35 cellular contexts compared by ENCODE assay signal in the genomic region with DNA sequence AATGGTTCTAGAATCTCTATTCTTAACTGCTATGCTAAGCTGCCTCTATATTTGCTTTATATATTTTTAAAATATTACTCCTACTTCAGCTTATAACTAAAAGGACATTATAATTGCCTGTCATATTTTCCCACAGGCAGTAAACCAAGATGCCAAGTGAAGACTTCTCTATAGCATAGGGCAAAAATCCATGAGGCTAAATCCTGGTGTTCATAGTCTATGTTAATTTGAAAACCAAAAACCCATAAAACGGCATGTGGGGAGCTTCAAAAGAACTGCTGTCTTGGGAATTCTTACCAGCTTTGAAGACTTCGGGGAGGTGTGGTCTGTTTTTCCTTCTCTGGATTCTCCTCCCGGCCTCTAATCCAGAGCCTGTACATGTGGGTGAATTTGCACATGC.
"Had no signal": no experiment of that assay in that cellular context is flagged by ENCODE, and none has a peak within 500 bp of the region (broad histone marks: within the 10 kb centered on the region; RNA-seq: fewer than 3 reads in every experiment).

No MANE protein-coding gene starts in this region.

- H3K27ac Mint-ChIP-seq: activated B cell treated with CpG ODN at 0.5 μM for 24 hours; activated CD4-positive, alpha-beta memory T cell treated with anti-CD3 and anti-CD28 coated beads, Interleukin-2, amount 10 ng/mL, durations not matched to agents 7 days and 5 days; activated CD8-positive, alpha-beta memory T cell treated with anti-CD3 and anti-CD28 coated beads, Interleukin-2, amount 10 ng/mL, durations not matched to agents 7 days and 5 days; activated naive CD4-positive, alpha-beta T cell treated with anti-CD3 and anti-CD28 coated beads, Interleukin-2, amount 10 ng/mL, durations not matched to agents 7 days and 5 days; activated naive CD8-positive, alpha-beta T cell; activated naive CD8-positive, alpha-beta T cell treated with anti-CD3 and anti-CD28 coated beads, Interleukin-2, amount 50 U/mL, for 24 hours had no signal

- DNase-seq: activated B cell treated with CpG ODN at 0.5 μM for 24 hours; activated CD4-positive, alpha-beta memory T cell treated with anti-CD3 and anti-CD28 coated beads, Interleukin-2, amount 10 ng/mL, durations not matched to agents 7 days and 5 days; activated CD4-positive, alpha-beta T cell treated with anti-CD3 and anti-CD28 coated beads for 4 hours; activated CD4-positive, CD25-positive, alpha-beta regulatory T cell treated with anti-CD3 and anti-CD28 coated beads, Interleukin-2, amount 50 U/mL, for 72 hours; activated CD8-positive, alpha-beta memory T cell treated with anti-CD3 and anti-CD28 coated beads for 24 hours; activated CD8-positive, alpha-beta memory T cell treated with anti-CD3 and anti-CD28 coated beads, Interleukin-2, amount 10 ng/mL, durations not matched to agents 7 days and 5 days; activated CD8-positive, alpha-beta memory T cell treated with anti-CD3 and anti-CD28 coated beads, Interleukin-2, amount 50 U/mL, for 48 hours; activated effector memory CD4-positive, alpha-beta T cell treated with Interleukin-2 at 50 U/mL for 16 hours; activated naive CD4-positive, alpha-beta T cell treated with anti-CD3 and anti-CD28 coated beads, Interleukin-2, amount 10 ng/mL, durations not matched to agents 7 days and 5 days; activated naive CD8-positive, alpha-beta T cell treated with anti-CD3 and anti-CD28 coated beads, Interleukin-2, amount 50 U/mL, for 24 hours; activated T-cell treated with anti-CD3 and anti-CD28 coated beads, Interleukin-2, amount 50 U/mL, for 48 hours; aorta; brain microvascular endothelial cell; Kasumi-1; KG1; MG63; NCI-H1048; NCI-H1105 treated with DMSO at 0.1 percent for 48 hours; NCI-H1436; NCI-H1694 treated with DMSO at 0.1 percent for 48 hours; NCI-H2029; NCI-H345; NCI-H524 treated with DMSO at 0.1 percent for 48 hours; NK-92 treated with Interleukin-12 subunit alpha and Interleukin-12 subunit beta, amount 100 ng/mL, for 24 hours; PC-3; Peyer's patch; RPMI8226; SHP77 treated with DMSO at 0.1 percent for 48 hours; SW 1271; T-helper 1 cell; T-helper 2 cell; T-helper 9 cell had no signal

- H3K36me3 Mint-ChIP-seq: activated CD8-positive, alpha-beta memory T cell treated with anti-CD3 and anti-CD28 coated beads, Interleukin-2, amount 10 ng/mL, durations not matched to agents 7 days and 5 days; activated naive CD4-positive, alpha-beta T cell treated with anti-CD3 and anti-CD28 coated beads, Interleukin-2, amount 10 ng/mL, durations not matched to agents 7 days and 5 days; activated naive CD8-positive, alpha-beta T cell had no signal

- H3K27me3 Mint-ChIP-seq: activated B cell treated with CpG ODN at 0.5 μM for 24 hours; activated CD4-positive, alpha-beta memory T cell treated with anti-CD3 and anti-CD28 coated beads, Interleukin-2, amount 10 ng/mL, durations not matched to agents 7 days and 5 days; activated CD8-positive, alpha-beta memory T cell treated with anti-CD3 and anti-CD28 coated beads, Interleukin-2, amount 10 ng/mL, durations not matched to agents 7 days and 5 days; activated naive CD8-positive, alpha-beta T cell; activated naive CD8-positive, alpha-beta T cell treated with anti-CD3 and anti-CD28 coated beads, Interleukin-2, amount 50 U/mL, for 24 hours had no signal

- H3K27me3 ChIP-seq: brain microvascular endothelial cell, MG63, Peyer's patch, SJSA1 had no signal

- H3K9me3 Mint-ChIP-seq: activated B cell treated with CpG ODN at 0.5 μM for 24 hours; activated CD4-positive, alpha-beta memory T cell treated with anti-CD3 and anti-CD28 coated beads, Interleukin-2, amount 10 ng/mL, durations not matched to agents 7 days and 5 days; activated naive CD4-positive, alpha-beta T cell treated with anti-CD3 and anti-CD28 coated beads, Interleukin-2, amount 10 ng/mL, durations not matched to agents 7 days and 5 days; activated naive CD8-positive, alpha-beta T cell treated with anti-CD3 and anti-CD28 coated beads, Interleukin-2, amount 50 U/mL, for 24 hours had no signal

- H3K27ac ChIP-seq: brain microvascular endothelial cell, Peyer's patch, SJSA1, VCaP had no signal

- H3K4me1 Mint-ChIP-seq: activated B cell treated with CpG ODN at 0.5 μM for 24 hours; activated CD8-positive, alpha-beta memory T cell treated with anti-CD3 and anti-CD28 coated beads, Interleukin-2, amount 10 ng/mL, durations not matched to agents 7 days and 5 days had no signal

- H3K4me3 ChIP-seq: MG63, Peyer's patch, SJSA1 had no signal

- H3K4me3 Mint-ChIP-seq: activated B cell treated with CpG ODN at 0.5 μM for 24 hours; activated CD4-positive, alpha-beta memory T cell treated with anti-CD3 and anti-CD28 coated beads, Interleukin-2, amount 10 ng/mL, durations not matched to agents 7 days and 5 days; activated CD8-positive, alpha-beta memory T cell treated with anti-CD3 and anti-CD28 coated beads, Interleukin-2, amount 10 ng/mL, durations not matched to agents 7 days and 5 days; activated naive CD4-positive, alpha-beta T cell treated with anti-CD3 and anti-CD28 coated beads, Interleukin-2, amount 10 ng/mL, durations not matched to agents 7 days and 5 days; activated naive CD8-positive, alpha-beta T cell; activated naive CD8-positive, alpha-beta T cell treated with anti-CD3 and anti-CD28 coated beads, Interleukin-2, amount 50 U/mL, for 24 hours had no signal

- ATAC-seq: activated CD8-positive, alpha-beta memory T cell treated with anti-CD3 and anti-CD28 coated beads, Interleukin-2, amount 10 ng/mL, durations not matched to agents 7 days and 5 days; activated naive CD8-positive, alpha-beta T cell treated with anti-CD3 and anti-CD28 coated beads, Interleukin-2, amount 50 U/mL, for 24 hours; PC-3 had no signal

- H3K36me3 ChIP-seq: brain microvascular endothelial cell, MG63, Peyer's patch, SJSA1 had no signal

- H3K4me1 ChIP-seq: SJSA1 had no signal

- H3K9me3 ChIP-seq: MG63, Peyer's patch, SJSA1 had no signal
